In the genomic region with DNA sequence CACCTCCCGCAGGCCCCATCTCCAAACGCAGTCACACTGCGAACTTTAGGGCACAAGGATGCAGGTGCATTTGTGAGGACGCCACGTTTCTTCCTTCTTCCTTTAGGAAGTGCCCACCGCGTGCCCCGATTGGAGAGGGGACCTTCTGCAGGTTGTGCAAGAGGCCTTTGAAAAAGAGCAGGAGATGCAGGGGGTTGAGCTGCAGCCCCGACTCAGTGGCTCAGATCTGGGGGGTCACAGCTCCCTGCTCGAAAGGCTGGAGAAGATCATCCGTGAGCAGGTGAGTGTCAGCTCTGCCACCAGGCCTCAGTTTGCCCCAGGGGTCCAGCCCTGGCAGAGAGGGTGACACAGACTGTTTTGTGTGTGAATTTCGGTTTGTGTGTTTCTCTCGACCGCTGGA, we compare ENCODE assay signal across 18 cellular contexts.
"Had no signal": no experiment of that assay in that cellular context is flagged by ENCODE, and none has a peak within 500 bp of the region (broad histone marks: within the 10 kb centered on the region; RNA-seq: fewer than 3 reads in every experiment).

No MANE protein-coding gene starts in this region.

- H3K27ac Mint-ChIP-seq: activated B cell treated with CpG ODN at 0.5 μM for 24 hours; activated CD4-positive, alpha-beta memory T cell treated with anti-CD3 and anti-CD28 coated beads for 36 hours; type B pancreatic cell had no signal

- H3K4me3 ChIP-seq: cardiac muscle cell, colonic mucosa, left lung, ovary, right lobe of liver, testis had no signal

- DNase-seq: activated B cell treated with CpG ODN at 0.5 μM for 24 hours; activated CD4-positive, alpha-beta memory T cell treated with anti-CD3 and anti-CD28 coated beads for 36 hours; activated CD4-positive, alpha-beta T cell treated with anti-CD3 and anti-CD28 coated beads for 4 hours; activated CD8-positive, alpha-beta memory T cell treated with anti-CD3 and anti-CD28 coated beads, Interleukin-2, amount 50 U/mL, for 4 hours; activated naive CD4-positive, alpha-beta T cell treated with anti-CD3 and anti-CD28 coated beads, Interleukin-2, amount 50 U/mL, for 16 hours; activated T-cell treated with anti-CD3 and anti-CD28 coated beads, Interleukin-2, amount 50 U/mL, for 4 hours; amniotic stem cell; colonic mucosa; erythroblast; hypothalamus; left lung; ovary; small intestine; stimulated activated CD4-positive, alpha-beta T cell treated with anti-CD3 and anti-CD28 coated beads, Interleukin-4, amount 100 ng/mL, for 1 hour; testis had no signal

- H3K27ac ChIP-seq: cardiac muscle cell, colonic mucosa, left lung, ovary, right lobe of liver, testis had no signal

- H3K9me3 ChIP-seq: colonic mucosa, left lung, ovary, right lobe of liver, testis had no signal

- ATAC-seq: activated T-cell treated with anti-CD3 and anti-CD28 coated beads, Interleukin-2, amount 50 U/mL, for 4 hours; left lung; right lobe of liver had no signal

- H3K27me3 ChIP-seq: cardiac muscle cell, colonic mucosa, left lung, ovary, right lobe of liver, testis had no signal

- H3K9me3 Mint-ChIP-seq: activated B cell treated with CpG ODN at 0.5 μM for 24 hours; activated CD4-positive, alpha-beta memory T cell treated with anti-CD3 and anti-CD28 coated beads for 36 hours; activated T-cell treated with anti-CD3 and anti-CD28 coated beads, Interleukin-2, amount 50 U/mL, for 4 hours; type B pancreatic cell had no signal

- H3K4me3 Mint-ChIP-seq: activated B cell treated with CpG ODN at 0.5 μM for 24 hours; activated CD4-positive, alpha-beta memory T cell treated with anti-CD3 and anti-CD28 coated beads for 36 hours; activated T-cell treated with anti-CD3 and anti-CD28 coated beads, Interleukin-2, amount 50 U/mL, for 4 hours; type B pancreatic cell had no signal

- H3K36me3 ChIP-seq: colonic mucosa, ovary had no signal

- H3K4me1 ChIP-seq: colonic mucosa, left lung, right lobe of liver, testis had no signal

- H3K27me3 Mint-ChIP-seq: activated B cell treated with CpG ODN at 0.5 μM for 24 hours; activated CD4-positive, alpha-beta memory T cell treated with anti-CD3 and anti-CD28 coated beads for 36 hours; type B pancreatic cell had no signal
